8 cellular contexts compared by ENCODE assay signal in the genomic region with DNA sequence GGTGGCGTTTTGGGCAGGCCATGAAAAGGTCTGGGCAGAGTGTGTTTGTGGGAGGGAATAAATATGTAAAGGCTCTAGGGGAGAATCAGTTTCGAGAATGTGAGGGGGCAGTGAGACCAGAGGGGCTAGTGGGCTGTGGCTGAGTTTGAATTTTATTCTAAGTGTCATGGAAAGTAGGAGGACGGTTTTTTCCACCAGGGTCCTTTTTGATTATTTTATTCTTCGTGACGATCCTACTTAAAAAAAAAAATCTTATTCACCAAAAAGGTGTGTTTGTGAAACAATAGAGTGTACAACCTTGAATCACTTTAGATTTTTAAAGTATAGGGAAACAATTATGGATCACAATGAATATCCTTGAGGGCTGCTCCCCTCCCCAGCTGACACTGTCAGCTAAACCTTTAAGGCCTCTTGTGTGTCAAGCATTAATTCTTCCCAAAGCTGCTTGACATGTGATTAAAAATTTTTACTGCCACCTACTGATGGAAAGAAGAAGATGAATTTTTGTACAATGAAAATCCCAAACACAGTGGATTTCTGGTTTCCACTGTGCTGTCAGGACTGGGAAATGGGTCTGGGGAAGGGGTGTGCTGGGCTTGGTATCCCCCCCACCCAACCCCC.
A peak's percentile ranks its signal among the peaks of the same experiment; 100 is the strongest.
DNase-seq lines count a peak whose midpoint lies in the region; ATAC-seq and TF ChIP-seq lines count a peak whose summit lies in the region.

No MANE protein-coding gene starts in this region.

- H3K4me1 ChIP-seq in RWPE2 (ENCODE audit: insufficient read depth, poor library complexity, severe bottlenecking) (no peaks in the 10 kb centered on the region), mucosa of descending colon (ENCODE audit: low read depth) (peaks cover 26% of the 10 kb centered on the region)

- H3K27ac ChIP-seq in RWPE2 (ENCODE audit: poor library complexity, severe bottlenecking) = no peak overlapping the region

- peak; percentile 45 for ATAC-seq in RWPE2 (ENCODE audit: low read depth)
- ATAC-seq in mucosa of descending colon = peak; percentile 55
- ATAC-seq in GM18867 (IDR thresholded peaks at IDR 0.05; ENCODE audit: unreplicated experiment) = no peak

- H3K27me3 ChIP-seq in RWPE2 (ENCODE audit: insufficient read depth, poor library complexity, severe bottlenecking) = no peaks in the 10 kb centered on the region

- H3K4me3 ChIP-seq in RWPE2 (ENCODE audit: severe bottlenecking) (no peak overlapping the region), mucosa of descending colon (no peak overlapping the region)

- intact Hi-C loops in mucosa of descending colon (cut with DNase I, micrococcal nuclease) = loop anchor here in 1 of 2 donors (5.0 kb wide), 1 partner anchor 172 kb away; no protein-coding TSS in a partner anchor

- DNase-seq in NCI-H510A treated with DMSO at 0.1 percent for 48 hours (lab: John Stamatoyannopoulos, UW) (peak; percentile 63), NCI-H510A (lab: John Stamatoyannopoulos, UW) (no peak), RWPE2 (ENCODE audit: low spot score) (no peak), dermis microvascular lymphatic vessel endothelial cell (ENCODE audit: low read depth in 2 of 2) (peak; percentile 5 to 50), mucosa of descending colon (no peak)
- no peak for DNase-seq in stimulated activated CD8-positive, alpha-beta memory T cell treated with anti-CD3 and anti-CD28 coated beads, Interleukin-4, amount 100 ng/mL, for 48 hours

- no peaks in the 10 kb centered on the region for H3K9me3 ChIP-seq in RWPE2 (ENCODE audit: severe bottlenecking)
- no peaks in the 10 kb centered on the region for H3K9me3 ChIP-seq in mucosa of descending colon

- no peaks in the 10 kb centered on the region for H3K36me3 ChIP-seq in RWPE2 (ENCODE audit: low read depth)
- H3K36me3 ChIP-seq in mucosa of descending colon (ENCODE audit: low read depth) = no peaks in the 10 kb centered on the region

- TF ChIP-seq CTCF in LNCAP (IDR thresholded peaks at IDR 0.05) (peak; percentile 19; the same call in 1 of the 2 replicates), RWPE2 (IDR thresholded peaks at IDR 0.05; ENCODE audit: poor library complexity, severe bottlenecking) (no peak), mucosa of descending colon (IDR thresholded peaks at IDR 0.05) (no peak)

Comparison
In these comparisons a context has a peak if more than half of its experiments do, and no peak if none do; other contexts are left out.
1. DNase-seq: peak in NCI-H510A treated with DMSO at 0.1 percent for 48 hours (single experiment) and dermis microvascular lymphatic vessel endothelial cell (2 of 2); none in NCI-H510A (single experiment), RWPE2 (single experiment), mucosa of descending colon (0 of 3) and stimulated activated CD8-positive, alpha-beta memory T cell treated with anti-CD3 and anti-CD28 coated beads, Interleukin-4, amount 100 ng/mL, for 48 hours (single experiment).